Comparison of ENCODE assay signal across 14 cellular contexts in the genomic region with DNA sequence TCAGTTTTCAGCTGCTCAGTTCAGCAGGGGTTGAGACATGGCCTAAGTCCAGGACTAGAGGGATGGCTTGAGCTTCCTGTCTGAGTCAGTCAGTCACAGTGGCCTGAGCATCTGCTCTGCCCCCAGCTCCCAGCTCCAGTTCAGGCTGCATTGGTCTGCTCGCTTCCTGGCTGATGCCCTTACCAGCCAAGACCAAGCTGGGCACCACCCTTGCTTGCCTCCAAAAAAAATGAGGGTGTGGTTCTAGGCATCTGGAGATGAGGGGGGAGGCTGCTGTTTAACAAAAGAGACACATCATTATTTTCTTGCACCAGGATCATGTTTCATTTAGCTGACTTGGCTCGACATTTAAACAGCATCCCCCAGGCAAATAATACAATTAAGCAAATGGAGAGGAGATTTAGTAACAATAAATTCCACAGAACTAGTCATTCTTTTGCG.
DNase-seq lines count a peak whose midpoint lies in the region; ATAC-seq and TF ChIP-seq lines count a peak whose summit lies in the region.
"Had no signal": no experiment of that assay in that cellular context is flagged by ENCODE, and none has a peak within 500 bp of the region (broad histone marks: within the 10 kb centered on the region; RNA-seq: fewer than 3 reads in every experiment).

No MANE protein-coding gene starts in this region.

- no peak for TF ChIP-seq CTCF in PC-9 (conservative IDR thresholded peaks at IDR 0.05)
- no peak for TF ChIP-seq CTCF in fibroblast of mammary gland (conservative IDR thresholded peaks at IDR 0.05; ENCODE audit: control insufficient read depth, insufficient read depth, low read depth, low read length)
- TF ChIP-seq CTCF in lower leg skin (IDR thresholded peaks at IDR 0.05) = no peak

- H3K4me3 ChIP-seq in PC-9 = no peak overlapping the region
- no peak overlapping the region for H3K4me3 ChIP-seq in fibroblast of mammary gland (ENCODE audit: control insufficient read depth, low read depth, low read length)
- H3K4me3 ChIP-seq in lower leg skin (ENCODE audit: low read depth, poor library complexity, severe bottlenecking) = no peak overlapping the region
- H3K4me3 ChIP-seq: spleen had no signal

- no peaks in the 10 kb centered on the region for H3K27me3 ChIP-seq in PC-9 (ENCODE audit: insufficient read depth, low read depth)
- H3K27me3 ChIP-seq: spleen had no signal

- no peaks in the 10 kb centered on the region for H4K20me1 ChIP-seq in PC-9 (ENCODE audit: insufficient read depth)

- H3F3A ChIP-seq in PC-9 (ENCODE audit: insufficient read depth, low read depth) = peaks cover 7% of the 10 kb centered on the region

- DNase-seq in NCI-H2081 (lab: John Stamatoyannopoulos, UW) (peak; percentile 14 to 55), NCI-H2081 treated with DMSO at 0.1 percent for 48 hours (lab: John Stamatoyannopoulos, UW) (no peak), PC-9 (peak; percentile 81 to 93), fibroblast of mammary gland (ENCODE audit: low read depth) (peak; percentile 91), smooth muscle cell of the brain vasculature (ENCODE audit: low read depth, low spot score) (peak; percentile 43), lower leg skin (ENCODE audit: low spot score in 2 of 2) (no peak)
- DNase-seq in stimulated activated naive CD4-positive, alpha-beta T cell (lab: John Stamatoyannopoulos, UW) = no peak
- DNase-seq: activated naive CD8-positive, alpha-beta T cell treated with anti-CD3 and anti-CD28 coated beads, Interleukin-2, amount 10 ng/mL, durations not matched to agents 7 days and 5 days; AML-193; mesendoderm; spleen; stimulated activated naive CD4-positive, alpha-beta T cell treated with Interleukin-2 at 50 U/mL for 16 hours had no signal

- intact Hi-C loops in PC-9 (cut with micrococcal nuclease; ENCODE audit: unreplicated experiment) = loop anchor here (1.0 to 2.0 kb wide), 4 partner anchors 52 to 524 kb away; no protein-coding TSS in a partner anchor
- intact Hi-C loops in lower leg skin (cut with DNase I; ENCODE audit: low total_unique reads) = no loop called here

- no peak overlapping the region for H2AFZ ChIP-seq in PC-9

- no peaks in the 10 kb centered on the region for H3K9me3 ChIP-seq in PC-9 (ENCODE audit: insufficient read depth, low read depth)

- 20 to 41% methylated on average over 3 of the region's 3 CpGs for WGBS in lower leg skin, 2 donors

- H3K4me1 ChIP-seq in PC-9 (replicated peaks; ENCODE audit: insufficient read depth) = peaks cover 20% of the 10 kb centered on the region
- H3K4me1 ChIP-seq: spleen had no signal

- H3K9me2 ChIP-seq in PC-9 (ENCODE audit: insufficient read depth) = no peaks in the 10 kb centered on the region

- H3K4me2 ChIP-seq in PC-9 = no peak overlapping the region; the same call in 1 of the 2 replicates

- POLR2A ChIA-PET in PC-9 (lab: Charles Lee; ENCODE audit: unreplicated experiment) = interaction anchor here (0.5 to 0.7 kb wide), 4 partner anchors 52 to 526 kb away, joined by 3 to 5 read pairs (median 4); no protein-coding TSS in a partner anchor

- no peaks in the 10 kb centered on the region for H3K36me3 ChIP-seq in PC-9 (ENCODE audit: low read depth)
- H3K36me3 ChIP-seq: spleen had no signal

- CTCF ChIA-PET in PC-9 (lab: Charles Lee) = interaction anchor here (0.6 kb wide), 1 partner anchor 55 kb away, joined by 3 read pairs; no protein-coding TSS in a partner anchor

- H3K79me2 ChIP-seq in PC-9 (ENCODE audit: low read depth) = no peaks in the 10 kb centered on the region

- BruUV-seq in PC-9 (replicated peaks; lab: Mats Ljungman, UMichigan) = no TSS peak

- no peak for TF ChIP-seq POLR2A in lower leg skin (IDR thresholded peaks at IDR 0.05)

- H3K27ac ChIP-seq in PC-9 = peak overlapping the region; percentile 54
- H3K27ac ChIP-seq: spleen had no signal

- no peak for ATAC-seq in HG03095 (IDR thresholded peaks at IDR 0.05; ENCODE audit: unreplicated experiment)
- ATAC-seq: esophagus mucosa had no signal

Comparison
In these comparisons a context has a peak if more than half of its experiments do, and no peak if none do; other contexts are left out.
1. DNase-seq: peak in NCI-H2081 (2 of 2), PC-9 (2 of 2), fibroblast of mammary gland (single experiment) and smooth muscle cell of the brain vasculature (single experiment); none in NCI-H2081 treated with DMSO at 0.1 percent for 48 hours (single experiment), lower leg skin (0 of 2) and stimulated activated naive CD4-positive, alpha-beta T cell (0 of 6).